Comparison of ENCODE assay signal across 2 cellular contexts in the genomic region with DNA sequence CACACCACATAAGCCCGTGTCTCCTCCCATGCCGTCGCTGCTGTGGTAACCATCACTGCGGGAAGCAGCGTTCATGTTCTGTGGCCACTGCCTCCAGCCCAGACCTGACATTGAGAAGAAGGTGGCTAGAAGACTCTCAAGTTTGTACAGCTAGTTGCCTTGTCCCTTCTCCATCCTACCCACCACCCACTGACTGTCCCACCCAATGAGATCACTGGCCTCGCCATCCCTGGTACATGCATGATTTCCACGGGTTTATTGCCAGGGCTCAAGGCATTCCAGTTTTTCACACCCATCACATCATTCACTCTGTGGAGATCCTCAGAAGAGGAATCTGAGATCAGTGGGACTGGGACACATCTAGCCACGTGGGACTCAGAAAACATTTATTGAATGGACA.
TF ChIP-seq lines count a peak whose summit lies in the region.

No MANE protein-coding gene starts in this region.

TF ChIP-seq in IMR-90, 13 proteins besides CTCF, POLR2A, EP300 and RAD21:
- TF ChIP-seq BHLHE40 (IDR thresholded peaks at IDR 0.05; ENCODE audit: low read depth, low read length) (no peak), RFX5 (IDR thresholded peaks at IDR 0.05; ENCODE audit: low read depth, low read length) (no peak), SMC3 (IDR thresholded peaks at IDR 0.05; ENCODE audit: low read depth, low read length) (no peak), MXI1 (IDR thresholded peaks at IDR 0.05; ENCODE audit: borderline replicate concordance, low read depth, low read length) (no peak), CHD1 (IDR thresholded peaks at IDR 0.05; ENCODE audit: low read depth, low read length) (no peak), FOS (IDR thresholded peaks at IDR 0.05; ENCODE audit: low read depth, low read length) (no peak), MAFK (IDR thresholded peaks at IDR 0.05; ENCODE audit: low read depth, low read length) (no peak), RCOR1 (IDR thresholded peaks at IDR 0.05; ENCODE audit: insufficient replicate concordance, low read length) (no peak), MAZ (IDR thresholded peaks at IDR 0.05; ENCODE audit: borderline replicate concordance, low read depth, low read length) (no peak), NFE2L2 (IDR thresholded peaks at IDR 0.05; ENCODE audit: low read depth, low read length) (no peak), CEBPB (IDR thresholded peaks at IDR 0.05; ENCODE audit: low read depth, low read length) (no peak)
- TF ChIP-seq, protein P1, sequence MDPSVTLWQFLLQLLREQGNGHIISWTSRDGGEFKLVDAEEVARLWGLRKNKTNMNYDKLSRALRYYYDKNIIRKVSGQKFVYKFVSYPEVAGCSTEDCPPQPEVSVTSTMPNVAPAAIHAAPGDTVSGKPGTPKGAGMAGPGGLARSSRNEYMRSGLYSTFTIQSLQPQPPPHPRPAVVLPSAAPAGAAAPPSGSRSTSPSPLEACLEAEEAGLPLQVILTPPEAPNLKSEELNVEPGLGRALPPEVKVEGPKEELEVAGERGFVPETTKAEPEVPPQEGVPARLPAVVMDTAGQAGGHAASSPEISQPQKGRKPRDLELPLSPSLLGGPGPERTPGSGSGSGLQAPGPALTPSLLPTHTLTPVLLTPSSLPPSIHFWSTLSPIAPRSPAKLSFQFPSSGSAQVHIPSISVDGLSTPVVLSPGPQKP (IDR thresholded peaks at IDR 0.05; ENCODE audit: borderline replicate concordance, low read depth, low read length): no peak
- TF ChIP-seq, protein P2, sequence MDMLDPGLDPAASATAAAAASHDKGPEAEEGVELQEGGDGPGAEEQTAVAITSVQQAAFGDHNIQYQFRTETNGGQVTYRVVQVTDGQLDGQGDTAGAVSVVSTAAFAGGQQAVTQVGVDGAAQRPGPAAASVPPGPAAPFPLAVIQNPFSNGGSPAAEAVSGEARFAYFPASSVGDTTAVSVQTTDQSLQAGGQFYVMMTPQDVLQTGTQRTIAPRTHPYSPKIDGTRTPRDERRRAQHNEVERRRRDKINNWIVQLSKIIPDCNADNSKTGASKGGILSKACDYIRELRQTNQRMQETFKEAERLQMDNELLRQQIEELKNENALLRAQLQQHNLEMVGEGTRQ (IDR thresholded peaks at IDR 0.05; ENCODE audit: low read depth, low read length): no peak

TF ChIP-seq in GM23338, 12 proteins besides CTCF, POLR2A, EP300 and RAD21:
- no peak for TF ChIP-seq STAT1 (IDR thresholded peaks at IDR 0.05; ENCODE audit: unreplicated experiment)
- TF ChIP-seq, protein P3, sequence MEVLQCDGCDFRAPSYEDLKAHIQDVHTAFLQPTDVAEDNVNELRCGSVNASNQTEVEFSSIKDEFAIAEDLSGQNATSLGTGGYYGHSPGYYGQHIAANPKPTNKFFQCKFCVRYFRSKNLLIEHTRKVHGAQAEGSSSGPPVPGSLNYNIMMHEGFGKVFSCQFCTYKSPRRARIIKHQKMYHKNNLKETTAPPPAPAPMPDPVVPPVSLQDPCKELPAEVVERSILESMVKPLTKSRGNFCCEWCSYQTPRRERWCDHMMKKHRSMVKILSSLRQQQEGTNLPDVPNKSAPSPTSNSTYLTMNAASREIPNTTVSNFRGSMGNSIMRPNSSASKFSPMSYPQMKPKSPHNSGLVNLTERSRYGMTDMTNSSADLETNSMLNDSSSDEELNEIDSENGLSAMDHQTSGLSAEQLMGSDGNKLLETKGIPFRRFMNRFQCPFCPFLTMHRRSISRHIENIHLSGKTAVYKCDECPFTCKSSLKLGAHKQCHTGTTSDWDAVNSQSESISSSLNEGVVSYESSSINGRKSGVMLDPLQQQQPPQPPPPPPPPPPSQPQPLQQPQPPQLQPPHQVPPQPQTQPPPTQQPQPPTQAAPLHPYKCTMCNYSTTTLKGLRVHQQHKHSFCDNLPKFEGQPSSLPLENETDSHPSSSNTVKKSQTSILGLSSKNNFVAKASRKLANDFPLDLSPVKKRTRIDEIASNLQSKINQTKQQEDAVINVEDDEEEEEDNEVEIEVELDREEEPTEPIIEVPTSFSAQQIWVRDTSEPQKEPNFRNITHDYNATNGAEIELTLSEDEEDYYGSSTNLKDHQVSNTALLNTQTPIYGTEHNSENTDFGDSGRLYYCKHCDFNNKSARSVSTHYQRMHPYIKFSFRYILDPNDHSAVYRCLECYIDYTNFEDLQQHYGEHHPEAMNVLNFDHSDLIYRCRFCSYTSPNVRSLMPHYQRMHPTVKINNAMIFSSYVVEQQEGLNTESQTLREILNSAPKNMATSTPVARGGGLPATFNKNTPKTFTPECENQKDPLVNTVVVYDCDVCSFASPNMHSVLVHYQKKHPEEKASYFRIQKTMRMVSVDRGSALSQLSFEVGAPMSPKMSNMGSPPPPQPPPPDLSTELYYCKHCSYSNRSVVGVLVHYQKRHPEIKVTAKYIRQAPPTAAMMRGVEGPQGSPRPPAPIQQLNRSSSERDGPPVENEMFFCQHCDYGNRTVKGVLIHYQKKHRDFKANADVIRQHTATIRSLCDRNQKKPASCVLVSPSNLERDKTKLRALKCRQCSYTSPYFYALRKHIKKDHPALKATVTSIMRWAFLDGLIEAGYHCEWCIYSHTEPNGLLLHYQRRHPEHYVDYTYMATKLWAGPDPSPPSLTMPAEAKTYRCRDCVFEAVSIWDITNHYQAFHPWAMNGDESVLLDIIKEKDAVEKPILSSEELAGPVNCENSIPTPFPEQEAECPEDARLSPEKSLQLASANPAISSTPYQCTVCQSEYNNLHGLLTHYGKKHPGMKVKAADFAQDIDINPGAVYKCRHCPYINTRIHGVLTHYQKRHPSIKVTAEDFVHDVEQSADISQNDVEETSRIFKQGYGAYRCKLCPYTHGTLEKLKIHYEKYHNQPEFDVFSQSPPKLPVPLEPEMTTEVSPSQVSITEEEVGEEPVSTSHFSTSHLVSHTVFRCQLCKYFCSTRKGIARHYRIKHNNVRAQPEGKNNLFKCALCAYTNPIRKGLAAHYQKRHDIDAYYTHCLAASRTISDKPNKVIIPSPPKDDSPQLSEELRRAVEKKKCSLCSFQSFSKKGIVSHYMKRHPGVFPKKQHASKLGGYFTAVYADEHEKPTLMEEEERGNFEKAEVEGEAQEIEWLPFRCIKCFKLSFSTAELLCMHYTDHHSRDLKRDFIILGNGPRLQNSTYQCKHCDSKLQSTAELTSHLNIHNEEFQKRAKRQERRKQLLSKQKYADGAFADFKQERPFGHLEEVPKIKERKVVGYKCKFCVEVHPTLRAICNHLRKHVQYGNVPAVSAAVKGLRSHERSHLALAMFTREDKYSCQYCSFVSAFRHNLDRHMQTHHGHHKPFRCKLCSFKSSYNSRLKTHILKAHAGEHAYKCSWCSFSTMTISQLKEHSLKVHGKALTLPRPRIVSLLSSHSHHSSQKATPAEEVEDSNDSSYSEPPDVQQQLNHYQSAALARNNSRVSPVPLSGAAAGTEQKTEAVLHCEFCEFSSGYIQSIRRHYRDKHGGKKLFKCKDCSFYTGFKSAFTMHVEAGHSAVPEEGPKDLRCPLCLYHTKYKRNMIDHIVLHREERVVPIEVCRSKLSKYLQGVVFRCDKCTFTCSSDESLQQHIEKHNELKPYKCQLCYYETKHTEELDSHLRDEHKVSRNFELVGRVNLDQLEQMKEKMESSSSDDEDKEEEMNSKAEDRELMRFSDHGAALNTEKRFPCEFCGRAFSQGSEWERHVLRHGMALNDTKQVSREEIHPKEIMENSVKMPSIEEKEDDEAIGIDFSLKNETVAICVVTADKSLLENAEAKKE (CRISPR knock-in tag; IDR thresholded peaks at IDR 0.05): no peak
- no peak for TF ChIP-seq NANOG (IDR thresholded peaks at IDR 0.05; ENCODE audit: borderline replicate concordance)
- TF ChIP-seq, protein P4, sequence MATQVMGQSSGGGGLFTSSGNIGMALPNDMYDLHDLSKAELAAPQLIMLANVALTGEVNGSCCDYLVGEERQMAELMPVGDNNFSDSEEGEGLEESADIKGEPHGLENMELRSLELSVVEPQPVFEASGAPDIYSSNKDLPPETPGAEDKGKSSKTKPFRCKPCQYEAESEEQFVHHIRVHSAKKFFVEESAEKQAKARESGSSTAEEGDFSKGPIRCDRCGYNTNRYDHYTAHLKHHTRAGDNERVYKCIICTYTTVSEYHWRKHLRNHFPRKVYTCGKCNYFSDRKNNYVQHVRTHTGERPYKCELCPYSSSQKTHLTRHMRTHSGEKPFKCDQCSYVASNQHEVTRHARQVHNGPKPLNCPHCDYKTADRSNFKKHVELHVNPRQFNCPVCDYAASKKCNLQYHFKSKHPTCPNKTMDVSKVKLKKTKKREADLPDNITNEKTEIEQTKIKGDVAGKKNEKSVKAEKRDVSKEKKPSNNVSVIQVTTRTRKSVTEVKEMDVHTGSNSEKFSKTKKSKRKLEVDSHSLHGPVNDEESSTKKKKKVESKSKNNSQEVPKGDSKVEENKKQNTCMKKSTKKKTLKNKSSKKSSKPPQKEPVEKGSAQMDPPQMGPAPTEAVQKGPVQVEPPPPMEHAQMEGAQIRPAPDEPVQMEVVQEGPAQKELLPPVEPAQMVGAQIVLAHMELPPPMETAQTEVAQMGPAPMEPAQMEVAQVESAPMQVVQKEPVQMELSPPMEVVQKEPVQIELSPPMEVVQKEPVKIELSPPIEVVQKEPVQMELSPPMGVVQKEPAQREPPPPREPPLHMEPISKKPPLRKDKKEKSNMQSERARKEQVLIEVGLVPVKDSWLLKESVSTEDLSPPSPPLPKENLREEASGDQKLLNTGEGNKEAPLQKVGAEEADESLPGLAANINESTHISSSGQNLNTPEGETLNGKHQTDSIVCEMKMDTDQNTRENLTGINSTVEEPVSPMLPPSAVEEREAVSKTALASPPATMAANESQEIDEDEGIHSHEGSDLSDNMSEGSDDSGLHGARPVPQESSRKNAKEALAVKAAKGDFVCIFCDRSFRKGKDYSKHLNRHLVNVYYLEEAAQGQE (IDR thresholded peaks at IDR 0.05; ENCODE audit: unreplicated experiment): no peak
TF ChIP-seq in GM23338: peak in this region for 0.
